Comparison of ENCODE assay signal across 3 cellular contexts in the genomic region with DNA sequence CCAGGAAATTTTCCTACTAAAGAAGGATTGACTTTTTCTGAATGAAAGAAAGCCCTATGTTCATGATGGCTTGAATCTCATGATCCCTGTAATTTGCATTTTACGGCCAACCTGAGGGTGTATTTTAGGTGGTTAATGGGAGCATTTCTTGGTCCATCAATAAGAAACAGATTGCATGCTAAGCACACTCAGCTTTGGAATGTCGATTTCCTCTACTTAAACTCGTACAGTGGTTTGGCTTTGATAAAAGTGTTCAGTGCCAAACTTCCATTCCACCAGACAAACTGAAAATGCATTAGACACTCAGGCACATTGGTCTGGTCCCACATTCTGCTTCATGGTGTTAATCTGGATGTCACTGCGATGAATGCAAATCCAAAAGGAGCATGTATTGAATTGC.
TF ChIP-seq lines count a peak whose summit lies in the region.

No MANE protein-coding gene starts in this region.

TF ChIP-seq in IMR-90, 13 proteins besides CTCF, POLR2A, EP300 and RAD21:
- no peak for TF ChIP-seq RCOR1 (IDR thresholded peaks at IDR 0.05; ENCODE audit: insufficient replicate concordance, low read length)
- TF ChIP-seq, protein P1, sequence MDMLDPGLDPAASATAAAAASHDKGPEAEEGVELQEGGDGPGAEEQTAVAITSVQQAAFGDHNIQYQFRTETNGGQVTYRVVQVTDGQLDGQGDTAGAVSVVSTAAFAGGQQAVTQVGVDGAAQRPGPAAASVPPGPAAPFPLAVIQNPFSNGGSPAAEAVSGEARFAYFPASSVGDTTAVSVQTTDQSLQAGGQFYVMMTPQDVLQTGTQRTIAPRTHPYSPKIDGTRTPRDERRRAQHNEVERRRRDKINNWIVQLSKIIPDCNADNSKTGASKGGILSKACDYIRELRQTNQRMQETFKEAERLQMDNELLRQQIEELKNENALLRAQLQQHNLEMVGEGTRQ (IDR thresholded peaks at IDR 0.05; ENCODE audit: low read depth, low read length): no peak
- TF ChIP-seq BHLHE40 (IDR thresholded peaks at IDR 0.05; ENCODE audit: low read depth, low read length): no peak
- TF ChIP-seq, protein P2, sequence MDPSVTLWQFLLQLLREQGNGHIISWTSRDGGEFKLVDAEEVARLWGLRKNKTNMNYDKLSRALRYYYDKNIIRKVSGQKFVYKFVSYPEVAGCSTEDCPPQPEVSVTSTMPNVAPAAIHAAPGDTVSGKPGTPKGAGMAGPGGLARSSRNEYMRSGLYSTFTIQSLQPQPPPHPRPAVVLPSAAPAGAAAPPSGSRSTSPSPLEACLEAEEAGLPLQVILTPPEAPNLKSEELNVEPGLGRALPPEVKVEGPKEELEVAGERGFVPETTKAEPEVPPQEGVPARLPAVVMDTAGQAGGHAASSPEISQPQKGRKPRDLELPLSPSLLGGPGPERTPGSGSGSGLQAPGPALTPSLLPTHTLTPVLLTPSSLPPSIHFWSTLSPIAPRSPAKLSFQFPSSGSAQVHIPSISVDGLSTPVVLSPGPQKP (IDR thresholded peaks at IDR 0.05; ENCODE audit: borderline replicate concordance, low read depth, low read length): no peak
- TF ChIP-seq NFE2L2 (IDR thresholded peaks at IDR 0.05; ENCODE audit: low read depth, low read length): no peak
- TF ChIP-seq RFX5 (IDR thresholded peaks at IDR 0.05; ENCODE audit: low read depth, low read length): no peak
- TF ChIP-seq MAFK (IDR thresholded peaks at IDR 0.05; ENCODE audit: low read depth, low read length): no peak

TF ChIP-seq in neural cell, 6 proteins besides CTCF, POLR2A, EP300 and RAD21:
- TF ChIP-seq SMC3 (conservative IDR thresholded peaks at IDR 0.05; ENCODE audit: poor library complexity) (no peak), TAF1 (IDR thresholded peaks at IDR 0.05; ENCODE audit: low read depth) (no peak), POLR2AphosphoS5 (IDR thresholded peaks at IDR 0.05) (no peak), EZH2 (IDR thresholded peaks at IDR 0.05; ENCODE audit: borderline replicate concordance, insufficient read depth, low read length, poor library complexity, severe bottlenecking) (no peak), MXI1 (conservative IDR thresholded peaks at IDR 0.05; ENCODE audit: poor library complexity, severe bottlenecking) (no peak)
- TF ChIP-seq, protein P3, sequence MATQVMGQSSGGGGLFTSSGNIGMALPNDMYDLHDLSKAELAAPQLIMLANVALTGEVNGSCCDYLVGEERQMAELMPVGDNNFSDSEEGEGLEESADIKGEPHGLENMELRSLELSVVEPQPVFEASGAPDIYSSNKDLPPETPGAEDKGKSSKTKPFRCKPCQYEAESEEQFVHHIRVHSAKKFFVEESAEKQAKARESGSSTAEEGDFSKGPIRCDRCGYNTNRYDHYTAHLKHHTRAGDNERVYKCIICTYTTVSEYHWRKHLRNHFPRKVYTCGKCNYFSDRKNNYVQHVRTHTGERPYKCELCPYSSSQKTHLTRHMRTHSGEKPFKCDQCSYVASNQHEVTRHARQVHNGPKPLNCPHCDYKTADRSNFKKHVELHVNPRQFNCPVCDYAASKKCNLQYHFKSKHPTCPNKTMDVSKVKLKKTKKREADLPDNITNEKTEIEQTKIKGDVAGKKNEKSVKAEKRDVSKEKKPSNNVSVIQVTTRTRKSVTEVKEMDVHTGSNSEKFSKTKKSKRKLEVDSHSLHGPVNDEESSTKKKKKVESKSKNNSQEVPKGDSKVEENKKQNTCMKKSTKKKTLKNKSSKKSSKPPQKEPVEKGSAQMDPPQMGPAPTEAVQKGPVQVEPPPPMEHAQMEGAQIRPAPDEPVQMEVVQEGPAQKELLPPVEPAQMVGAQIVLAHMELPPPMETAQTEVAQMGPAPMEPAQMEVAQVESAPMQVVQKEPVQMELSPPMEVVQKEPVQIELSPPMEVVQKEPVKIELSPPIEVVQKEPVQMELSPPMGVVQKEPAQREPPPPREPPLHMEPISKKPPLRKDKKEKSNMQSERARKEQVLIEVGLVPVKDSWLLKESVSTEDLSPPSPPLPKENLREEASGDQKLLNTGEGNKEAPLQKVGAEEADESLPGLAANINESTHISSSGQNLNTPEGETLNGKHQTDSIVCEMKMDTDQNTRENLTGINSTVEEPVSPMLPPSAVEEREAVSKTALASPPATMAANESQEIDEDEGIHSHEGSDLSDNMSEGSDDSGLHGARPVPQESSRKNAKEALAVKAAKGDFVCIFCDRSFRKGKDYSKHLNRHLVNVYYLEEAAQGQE (IDR thresholded peaks at IDR 0.05; ENCODE audit: borderline replicate concordance): no peak

TF ChIP-seq in WTC11, 78 proteins besides CTCF, POLR2A, EP300 and RAD21:
- no peak for TF ChIP-seq TEAD1 (CRISPR knock-in tag; IDR thresholded peaks at IDR 0.05)
- TF ChIP-seq, protein P4, sequence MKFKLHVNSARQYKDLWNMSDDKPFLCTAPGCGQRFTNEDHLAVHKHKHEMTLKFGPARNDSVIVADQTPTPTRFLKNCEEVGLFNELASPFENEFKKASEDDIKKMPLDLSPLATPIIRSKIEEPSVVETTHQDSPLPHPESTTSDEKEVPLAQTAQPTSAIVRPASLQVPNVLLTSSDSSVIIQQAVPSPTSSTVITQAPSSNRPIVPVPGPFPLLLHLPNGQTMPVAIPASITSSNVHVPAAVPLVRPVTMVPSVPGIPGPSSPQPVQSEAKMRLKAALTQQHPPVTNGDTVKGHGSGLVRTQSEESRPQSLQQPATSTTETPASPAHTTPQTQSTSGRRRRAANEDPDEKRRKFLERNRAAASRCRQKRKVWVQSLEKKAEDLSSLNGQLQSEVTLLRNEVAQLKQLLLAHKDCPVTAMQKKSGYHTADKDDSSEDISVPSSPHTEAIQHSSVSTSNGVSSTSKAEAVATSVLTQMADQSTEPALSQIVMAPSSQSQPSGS (CRISPR knock-in tag; IDR thresholded peaks at IDR 0.05; ENCODE audit: borderline replicate concordance, low read depth): no peak
- no peak for TF ChIP-seq KAT7 (CRISPR knock-in tag; IDR thresholded peaks at IDR 0.05; ENCODE audit: borderline replicate concordance)
- no peak for TF ChIP-seq IRF2 (CRISPR knock-in tag; IDR thresholded peaks at IDR 0.05; ENCODE audit: borderline replicate concordance, low read depth)
- TF ChIP-seq ZNF232 (CRISPR knock-in tag; IDR thresholded peaks at IDR 0.05): no peak
- no peak for TF ChIP-seq NR2C2 (CRISPR knock-in tag; IDR thresholded peaks at IDR 0.05)
- no peak for TF ChIP-seq SMAD4 (CRISPR knock-in tag; IDR thresholded peaks at IDR 0.05)
- no peak for TF ChIP-seq ZNF138 (CRISPR knock-in tag; conservative IDR thresholded peaks at IDR 0.05)
- TF ChIP-seq, protein P5, sequence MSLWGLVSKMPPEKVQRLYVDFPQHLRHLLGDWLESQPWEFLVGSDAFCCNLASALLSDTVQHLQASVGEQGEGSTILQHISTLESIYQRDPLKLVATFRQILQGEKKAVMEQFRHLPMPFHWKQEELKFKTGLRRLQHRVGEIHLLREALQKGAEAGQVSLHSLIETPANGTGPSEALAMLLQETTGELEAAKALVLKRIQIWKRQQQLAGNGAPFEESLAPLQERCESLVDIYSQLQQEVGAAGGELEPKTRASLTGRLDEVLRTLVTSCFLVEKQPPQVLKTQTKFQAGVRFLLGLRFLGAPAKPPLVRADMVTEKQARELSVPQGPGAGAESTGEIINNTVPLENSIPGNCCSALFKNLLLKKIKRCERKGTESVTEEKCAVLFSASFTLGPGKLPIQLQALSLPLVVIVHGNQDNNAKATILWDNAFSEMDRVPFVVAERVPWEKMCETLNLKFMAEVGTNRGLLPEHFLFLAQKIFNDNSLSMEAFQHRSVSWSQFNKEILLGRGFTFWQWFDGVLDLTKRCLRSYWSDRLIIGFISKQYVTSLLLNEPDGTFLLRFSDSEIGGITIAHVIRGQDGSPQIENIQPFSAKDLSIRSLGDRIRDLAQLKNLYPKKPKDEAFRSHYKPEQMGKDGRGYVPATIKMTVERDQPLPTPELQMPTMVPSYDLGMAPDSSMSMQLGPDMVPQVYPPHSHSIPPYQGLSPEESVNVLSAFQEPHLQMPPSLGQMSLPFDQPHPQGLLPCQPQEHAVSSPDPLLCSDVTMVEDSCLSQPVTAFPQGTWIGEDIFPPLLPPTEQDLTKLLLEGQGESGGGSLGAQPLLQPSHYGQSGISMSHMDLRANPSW (CRISPR knock-in tag; conservative IDR thresholded peaks at IDR 0.05; ENCODE audit: low read depth): no peak
- TF ChIP-seq PRRX2 (CRISPR knock-in tag; IDR thresholded peaks at IDR 0.05): no peak
- TF ChIP-seq, protein P6, sequence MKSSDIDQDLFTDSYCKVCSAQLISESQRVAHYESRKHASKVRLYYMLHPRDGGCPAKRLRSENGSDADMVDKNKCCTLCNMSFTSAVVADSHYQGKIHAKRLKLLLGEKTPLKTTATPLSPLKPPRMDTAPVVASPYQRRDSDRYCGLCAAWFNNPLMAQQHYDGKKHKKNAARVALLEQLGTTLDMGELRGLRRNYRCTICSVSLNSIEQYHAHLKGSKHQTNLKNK (CRISPR knock-in tag; IDR thresholded peaks at IDR 0.05): no peak
- no peak for TF ChIP-seq NR1H2 (CRISPR knock-in tag; IDR thresholded peaks at IDR 0.05)
- no peak for TF ChIP-seq FOXP1 (CRISPR knock-in tag; IDR thresholded peaks at IDR 0.05; ENCODE audit: borderline replicate concordance)
- no peak for TF ChIP-seq MXD4 (CRISPR knock-in tag; IDR thresholded peaks at IDR 0.05; ENCODE audit: borderline replicate concordance)
- TF ChIP-seq, protein P1 (CRISPR knock-in tag; IDR thresholded peaks at IDR 0.05): no peak
- TF ChIP-seq NFE2L1 (CRISPR knock-in tag; IDR thresholded peaks at IDR 0.05): no peak
